9 cellular contexts compared by ENCODE assay signal in the genomic region with DNA sequence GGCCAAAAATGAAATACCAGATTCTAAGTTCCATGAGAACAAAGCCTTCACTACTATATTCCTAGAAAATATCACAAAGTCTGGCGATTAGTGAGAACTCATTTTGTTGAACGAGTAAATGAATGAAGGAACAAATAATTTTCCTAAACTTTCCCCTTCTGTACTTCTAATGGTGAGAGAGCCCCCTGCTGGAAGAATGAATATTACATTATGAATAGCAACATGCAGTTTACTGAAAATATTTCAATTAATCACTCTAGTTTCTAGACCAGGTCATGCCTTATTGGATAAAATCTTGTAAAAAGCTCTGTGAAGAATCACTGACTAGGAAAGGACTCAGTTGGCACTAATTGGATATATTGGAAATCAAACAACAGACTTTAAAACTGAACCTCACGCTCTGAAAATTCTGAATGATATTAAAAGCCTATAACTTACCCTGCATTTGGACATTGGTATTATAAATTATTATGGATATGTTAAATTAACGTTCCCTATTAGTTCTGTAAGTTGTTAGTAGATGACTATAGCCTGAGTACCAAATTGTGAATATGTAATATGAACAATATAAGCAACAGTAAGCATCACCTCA. TPM values are rescaled to one million over a fixed set of nuclear protein-coding genes. Genes with fewer than 3 reads are reported as not detected.
DNase-seq lines count a peak whose midpoint lies in the region; ATAC-seq and TF ChIP-seq lines count a peak whose summit lies in the region.
"Had no signal": no experiment of that assay in that cellular context is flagged by ENCODE, and none has a peak within 500 bp of the region (broad histone marks: within the 10 kb centered on the region; RNA-seq: fewer than 3 reads in every experiment).

No MANE protein-coding gene starts in this region.

- intact Hi-C loops in MCF 10A (cut with micrococcal nuclease) (loop anchor here (1.0 to 2.0 kb wide), 2 partner anchors 208 to 337 kb away; no protein-coding TSS in a partner anchor), left lung (cut with DNase I) (loop anchor here (2.0 to 10.0 kb wide), 2 partner anchors 205 to 209 kb away; no protein-coding TSS in a partner anchor)

- H3K9me3 ChIP-seq in BE2C (no peaks in the 10 kb centered on the region), left lung (no peaks in the 10 kb centered on the region)

- DNase-seq in BE2C (peak; percentile 14), HCEC 1CT (peak; percentile 34), NCI-H446 treated with DMSO at 0.1 percent for 48 hours (lab: John Stamatoyannopoulos, UW) (peak; percentile 12), MCF 10A (ENCODE audit: unreplicated experiment) (peak; percentile 59), left lung (no peak), nucleus accumbens (lab: John Stamatoyannopoulos, UW) (no peak)

- no peaks in the 10 kb centered on the region for H3K4me1 Mint-ChIP-seq in MCF 10A (ENCODE audit: insufficient read depth, unreplicated experiment)

- H3K27me3 Mint-ChIP-seq in MCF 10A (ENCODE audit: insufficient read depth, unreplicated experiment), result peaks cover 24% of the 10 kb centered on the region

- no peaks in the 10 kb centered on the region for H3K36me3 Mint-ChIP-seq in MCF 10A (ENCODE audit: insufficient read depth, unreplicated experiment)

- no peak overlapping the region for H3K4me3 Mint-ChIP-seq in MCF 10A (ENCODE audit: unreplicated experiment)

- H3K4me3 ChIP-seq in BE2C (ENCODE audit: low read depth, low read length), result no peak overlapping the region
- H3K4me3 ChIP-seq in left lung, result no peak overlapping the region

- no peaks in the 10 kb centered on the region; the same call in 1 of the 2 replicates for H3K4me1 ChIP-seq in BE2C
- no peaks in the 10 kb centered on the region for H3K4me1 ChIP-seq in left lung

- no peaks in the 10 kb centered on the region for H3K9me3 Mint-ChIP-seq in MCF 10A (ENCODE audit: unreplicated experiment)

- no peak overlapping the region for H3K27ac Mint-ChIP-seq in MCF 10A (ENCODE audit: low read depth, unreplicated experiment)

- H3K36me3 ChIP-seq in BE2C, result no peaks in the 10 kb centered on the region
- no peaks in the 10 kb centered on the region for H3K36me3 ChIP-seq in left lung

- BruUV-seq in MCF 10A (replicated peaks; lab: Mats Ljungman, UMichigan), result no TSS peak

- H3K27me3 ChIP-seq in BE2C (no peaks in the 10 kb centered on the region), left lung (peaks cover 0 to 2% of the 10 kb centered on the region in 2 donors)

- peak; percentile 47 for ATAC-seq in left lung
- no peak for ATAC-seq in HG03095 (IDR thresholded peaks at IDR 0.05; ENCODE audit: unreplicated experiment)
- ATAC-seq in GM18498 (IDR thresholded peaks at IDR 0.05; ENCODE audit: unreplicated experiment), result no peak

- POLR2A ChIA-PET in MCF 10A (lab: Yijun Ruan, JAX), result no interaction called here

- peak; percentile 64 for TF ChIP-seq CTCF in BE2C (IDR thresholded peaks at IDR 0.05; ENCODE audit: low read depth, low read length)
- TF ChIP-seq CTCF in MCF 10A (IDR thresholded peaks at IDR 0.05; ENCODE audit: unreplicated experiment), result peak; percentile 48
- TF ChIP-seq CTCF in left lung (IDR thresholded peaks at IDR 0.05), result peak; percentile 54 to 65

- H3K27ac ChIP-seq in left lung, result no peak overlapping the region
- H3K27ac ChIP-seq: epithelial cell of prostate had no signal

- CTCF ChIA-PET in MCF 10A (lab: Yijun Ruan, JAX), result interaction anchor here (0.6 to 8.4 kb wide), 30 partner anchors 8 to 735 kb away, joined by 3 to 183 read pairs (median 4); no protein-coding TSS in a partner anchor

RNA-seq across cellular contexts. Expression of a gene that starts 32.4 kb away (rescaled TPM):
- 110 TPM for polyA plus RNA-seq in BE2C (2012; ENCODE audit: insufficient read depth, insufficient read length, low read depth)
- 153 and 178 TPM in 2 replicates for total RNA-seq in MCF 10A (2022)
- 100 to 1,000 TPM; 117 to 130 TPM for total RNA-seq in left lung

Comparison
In these comparisons a context has a peak if more than half of its experiments do, and no peak if none do; other contexts are left out.
1. DNase-seq: peak in BE2C (single experiment), HCEC 1CT (single experiment), NCI-H446 treated with DMSO at 0.1 percent for 48 hours (single experiment) and MCF 10A (single experiment); none in left lung (0 of 2) and nucleus accumbens (0 of 56).
2. Peak in every context shown above with its lines, with median percentiles within 50 percentile points of each other: CTCF ChIP-seq.